In the genomic region with DNA sequence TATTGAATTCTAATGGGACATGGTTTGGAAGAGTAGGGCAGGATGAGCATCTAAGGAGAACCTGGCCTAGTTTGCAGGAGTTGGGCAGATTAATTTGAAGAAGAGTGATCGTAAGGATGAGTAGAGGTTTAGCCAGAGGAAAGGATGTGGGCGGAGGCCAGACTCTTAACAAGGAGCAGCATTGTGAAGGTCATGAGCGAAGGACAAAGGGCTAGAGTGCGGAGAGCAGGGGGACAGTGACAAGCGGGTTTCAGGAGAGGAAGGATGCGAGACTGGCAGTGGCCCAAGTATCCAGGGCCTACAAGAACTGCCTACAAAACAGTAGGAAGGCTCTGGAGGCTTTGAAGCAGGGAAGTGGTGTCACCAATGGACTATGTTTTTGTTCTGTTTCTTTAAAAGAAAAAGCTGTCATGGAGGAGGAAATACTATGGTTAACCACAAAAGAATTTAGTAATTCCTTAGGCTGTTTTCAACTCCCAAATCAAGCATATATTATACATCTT, we compare ENCODE assay signal across 9 cellular contexts. TPM values are rescaled to one million over a fixed set of nuclear protein-coding genes. Genes with fewer than 3 reads are reported as not detected.
DNase-seq lines count a peak whose midpoint lies in the region; ATAC-seq, FAIRE-seq and TF ChIP-seq lines count a peak whose summit lies in the region.
"Had no signal": no experiment of that assay in that cellular context is flagged by ENCODE, and none has a peak within 500 bp of the region (broad histone marks: within the 10 kb centered on the region; RNA-seq: fewer than 3 reads in every experiment).

No MANE protein-coding gene starts in this region.

- no peaks in the 10 kb centered on the region for H3K9me1 ChIP-seq in K562 (ENCODE audit: control insufficient read depth, insufficient read depth, low read length)

- no peak for TF ChIP-seq RAD21 in K562 (CRISPR knock-in tag; conservative IDR thresholded peaks at IDR 0.05 in 1 of 2, IDR thresholded peaks at IDR 0.05 in 1 of 2)

- H3K9me3 Mint-ChIP-seq in mesothelial cell of epicardium = no peaks in the 10 kb centered on the region
- H3K9me3 Mint-ChIP-seq in activated T-helper 2 cell treated with anti-CD3 and anti-CD28 coated beads, Interferon-gamma antibody, Interleukin-2, Interleukin-4, amounts not matched to agents 10 μg/mL and 5 μg/mL and 100 μg/mL, durations not matched to agents 14 hours and 24 hours and 36 hours = no peaks in the 10 kb centered on the region

- peaks cover 0 to 28% (median 4%) of the 10 kb centered on the region in 11 experiments; a peak in 9 of 22 replicates for H3K36me3 ChIP-seq in BLaER1 treated with 17β-estradiol and CSF1 and Interleukin-3, amounts not matched to agents 10 nM and 100 nM
- peaks cover 8% of the 10 kb centered on the region for H3K36me3 ChIP-seq in K562 (ENCODE audit: control insufficient read depth, insufficient read depth, low read length)

- no peaks in the 10 kb centered on the region for H3K27me3 ChIP-seq in BLaER1 treated with 17β-estradiol and CSF1 and Interleukin-3, amounts not matched to agents 10 nM and 100 nM
- H3K27me3 ChIP-seq in K562 (ENCODE audit: control insufficient read depth in 2 of 2, insufficient read depth in 2 of 2, low read length in 2 of 2) = no peaks in the 10 kb centered on the region

- TF ChIP-seq CTCF in K562 (IDR thresholded peaks at IDR 0.05 in 2 of 3, conservative IDR thresholded peaks at IDR 0.05 in 1 of 3; ENCODE audit: insufficient read depth in 2 of 3, low read depth in 1 of 3, low read length in 3 of 3) (no peak), mesothelial cell of epicardium (IDR thresholded peaks at IDR 0.05; ENCODE audit: unreplicated experiment) (no peak)

- H3K4me1 ChIP-seq in BLaER1 treated with 17β-estradiol and CSF1 and Interleukin-3, amounts not matched to agents 10 nM and 100 nM = peaks cover 31 to 52% (median 44%) of the 10 kb centered on the region in 10 experiments
- no peaks in the 10 kb centered on the region for H3K4me1 ChIP-seq in K562 (replicated peaks in 1 of 2; ENCODE audit: control insufficient read depth in 2 of 2, insufficient read depth in 2 of 2, low read length in 2 of 2)

- H2AFZ ChIP-seq in K562 (ENCODE audit: low read depth, low read length) = no peak overlapping the region

- CTCF ChIA-PET in K562 (lab: Yijun Ruan, JAX; ENCODE audit: low intra/inter-chr PET ratio) = no interaction called here

- BruUV-seq in K562 (replicated peaks; lab: Mats Ljungman, UMichigan) = no TSS peak

- peak overlapping the region in 8 of 11 experiments; percentile 22 to 69 (median 45); a peak in 12 of 22 replicates for H3K9ac ChIP-seq in BLaER1 treated with 17β-estradiol and CSF1 and Interleukin-3, amounts not matched to agents 10 nM and 100 nM
- no peak overlapping the region for H3K9ac ChIP-seq in K562 (ENCODE audit: insufficient read depth in 1 of 2, low read depth in 2 of 2, low read length in 2 of 2)

- H4K20me1 ChIP-seq in BLaER1 treated with 17β-estradiol and CSF1 and Interleukin-3, amounts not matched to agents 10 nM and 100 nM = no peaks in the 10 kb centered on the region; a peak in 1 of 22 replicates
- no peaks in the 10 kb centered on the region for H4K20me1 ChIP-seq in K562 (replicated peaks; ENCODE audit: control insufficient read depth, insufficient read depth, low read length)

- FAIRE-seq in K562 (lab: Jason Lieb, UNC) = no peak

- POLR2A ChIA-PET in K562 (lab: Yijun Ruan, JAX) = interaction anchor here (0.5 to 0.9 kb wide), 3 partner anchors 9 to 32 kb away, joined by 3 to 4 read pairs (median 4); no protein-coding TSS in a partner anchor

- H3K4me3 Mint-ChIP-seq in mesothelial cell of epicardium = no peak overlapping the region
- H3K4me3 Mint-ChIP-seq in activated T-helper 2 cell treated with anti-CD3 and anti-CD28 coated beads, Interferon-gamma antibody, Interleukin-2, Interleukin-4, amounts not matched to agents 10 μg/mL and 5 μg/mL and 100 μg/mL, durations not matched to agents 14 hours and 24 hours and 36 hours (ENCODE audit: low read depth) = no peak overlapping the region

- in situ Hi-C loops in K562 (cut with MboI) = no loop called here

- peak overlapping the region in 1 of 10 experiments; percentile 31; a peak in 2 of 20 replicates for H3K4me3 ChIP-seq in BLaER1 treated with 17β-estradiol and CSF1 and Interleukin-3, amounts not matched to agents 10 nM and 100 nM
- H3K4me3 ChIP-seq in K562 = no peak overlapping the region

- H3K27me3 Mint-ChIP-seq in mesothelial cell of epicardium (ENCODE audit: low read depth) = no peaks in the 10 kb centered on the region
- H3K27me3 Mint-ChIP-seq in activated T-helper 2 cell treated with anti-CD3 and anti-CD28 coated beads, Interferon-gamma antibody, Interleukin-2, Interleukin-4, amounts not matched to agents 10 μg/mL and 5 μg/mL and 100 μg/mL, durations not matched to agents 14 hours and 24 hours and 36 hours (ENCODE audit: low read depth) = no peaks in the 10 kb centered on the region

- 79% methylated on average over 6 of the region's 6 CpGs for WGBS in K562 (ENCODE audit: insufficient coverage, low coverage, missing lambda C conversion rate)

- no peak for TF ChIP-seq POLR2A in K562 (conservative IDR thresholded peaks at IDR 0.05)

- peak overlapping the region; percentile 54 to 92 (median 81) for H3K4me2 ChIP-seq in BLaER1 treated with 17β-estradiol and CSF1 and Interleukin-3, amounts not matched to agents 10 nM and 100 nM
- H3K4me2 ChIP-seq in K562 (ENCODE audit: insufficient read depth, low read length) = no peak overlapping the region

- H3K79me2 ChIP-seq in K562 (ENCODE audit: control insufficient read depth, insufficient read depth, low read length) = no peaks in the 10 kb centered on the region

- no peak; the same call in 2 of the 3 replicates for ATAC-seq in K562
- ATAC-seq in GM19452 (IDR thresholded peaks at IDR 0.05; ENCODE audit: unreplicated experiment) = no peak

- peaks cover 3% of the 10 kb centered on the region for H3K36me3 Mint-ChIP-seq in mesothelial cell of epicardium
- peaks cover 6% of the 10 kb centered on the region for H3K36me3 Mint-ChIP-seq in activated T-helper 2 cell treated with anti-CD3 and anti-CD28 coated beads, Interferon-gamma antibody, Interleukin-2, Interleukin-4, amounts not matched to agents 10 μg/mL and 5 μg/mL and 100 μg/mL, durations not matched to agents 14 hours and 24 hours and 36 hours (ENCODE audit: low read depth)

- peaks cover 14% of the 10 kb centered on the region for H3K4me1 Mint-ChIP-seq in mesothelial cell of epicardium
- peaks cover 11% of the 10 kb centered on the region for H3K4me1 Mint-ChIP-seq in activated T-helper 2 cell treated with anti-CD3 and anti-CD28 coated beads, Interferon-gamma antibody, Interleukin-2, Interleukin-4, amounts not matched to agents 10 μg/mL and 5 μg/mL and 100 μg/mL, durations not matched to agents 14 hours and 24 hours and 36 hours (ENCODE audit: low read depth)

- no peak for TF ChIP-seq EP300 in K562 (IDR thresholded peaks at IDR 0.05; ENCODE audit: low read length)

- peak overlapping the region; percentile 2 for H3K27ac Mint-ChIP-seq in mesothelial cell of epicardium
- no peak overlapping the region for H3K27ac Mint-ChIP-seq in activated T-helper 2 cell treated with anti-CD3 and anti-CD28 coated beads, Interferon-gamma antibody, Interleukin-2, Interleukin-4, amounts not matched to agents 10 μg/mL and 5 μg/mL and 100 μg/mL, durations not matched to agents 14 hours and 24 hours and 36 hours

- intact Hi-C loops in K562 (cut with micrococcal nuclease) = no loop called here
- intact Hi-C loops in activated T-helper 2 cell treated with anti-CD3 and anti-CD28 coated beads, Interferon-gamma antibody, Interleukin-2, Interleukin-4, amounts not matched to agents 10 μg/mL and 5 μg/mL and 100 μg/mL, durations not matched to agents 14 hours and 24 hours and 36 hours (cut with micrococcal nuclease) = no loop called here

- H3K27ac ChIP-seq in BLaER1 treated with 17β-estradiol and CSF1 and Interleukin-3, amounts not matched to agents 10 nM and 100 nM = peak overlapping the region in 10 of 11 experiments; percentile 55 to 84 (median 72); a peak in 21 of 22 replicates
- H3K27ac ChIP-seq in K562 (ENCODE audit: extremely low read depth, low read depth, low read length) = no peak overlapping the region

- no peaks in the 10 kb centered on the region for H3K9me3 ChIP-seq in BLaER1 treated with 17β-estradiol and CSF1 and Interleukin-3, amounts not matched to agents 10 nM and 100 nM (replicated peaks in 1 of 11)
- no peaks in the 10 kb centered on the region for H3K9me3 ChIP-seq in K562 (replicated peaks; ENCODE audit: control insufficient read depth, insufficient read depth, low read depth, low read length)

- DNase-seq in LHCN-M2 (ENCODE audit: low read depth) (peak; percentile 61), K562 (ENCODE audit: extremely low read depth in 1 of 4, low spot score in 3 of 4) (no peak), mesothelial cell of epicardium (ENCODE audit: low spot score in 2 of 2, unreplicated experiment in 2 of 2) (no peak), HuH-7.5 (ENCODE audit: low spot score) (no peak)
- no peak for DNase-seq in activated T-helper 2 cell treated with anti-CD3 and anti-CD28 coated beads, Interferon-gamma antibody, Interleukin-2, Interleukin-4, amounts not matched to agents 10 μg/mL and 5 μg/mL and 100 μg/mL, durations not matched to agents 14 hours and 24 hours and 36 hours (ENCODE audit: low spot score)
- DNase-seq in activated CD4-positive, alpha-beta T cell treated with anti-CD3 and anti-CD28 coated beads for 4 hours = no peak
- DNase-seq: NCI-H2107 had no signal

RNA-seq across cellular contexts. Expression of a gene that starts 20.1 kb away (rescaled TPM):
- total RNA-seq in LHCN-M2 (2014; rRNA removed) (37.8 and 55.9 TPM in 2 replicates), K562 (2014; rRNA removed) (8.0 and 15.7 TPM in 2 replicates), K562 (2014; rRNA removed; fragmentation: Illumina TruSeq; extraction: Trizol) (9.1 and 9.8 TPM in 2 replicates), K562 (2015; rRNA removed; fragmentation: Illumina TruSeq; extraction: Trizol) (6.6 and 7.6 TPM in 2 replicates), K562 (2021) (7.4 and 8.2 TPM in 2 replicates), mesothelial cell of epicardium (6.0 to 7.3 TPM (median 6.3 TPM) in 3 replicates)
- 19.6 TPM for polyA plus RNA-seq in LHCN-M2 (2012)
- 12.5 and 29.6 TPM in 2 replicates for total RNA-seq in K562 (2011; cell fraction: chromatin; rRNA removed; ENCODE audit: low replicate concordance)
- total RNA-seq in K562 (2011; cell fraction: nucleolus; rRNA removed) = 17.5 and 21.2 TPM in 2 replicates
- 21.6 and 24.4 TPM in 2 replicates for total RNA-seq in K562 (2011; cell fraction: nucleoplasm; rRNA removed)
- polyA plus RNA-seq in K562 (2011; rRNA removed) (29.9 and 30.0 TPM in 2 replicates), K562 (2014; fragmentation: Illumina TruSeq; extraction: Trizol) (10.0 and 11.2 TPM in 2 replicates), K562 (2014; fragmentation: Nextera tagmentation; extraction: Ambion mirVana) (1 to 10 TPM; 2.8 to 3.0 TPM), K562 (2014; rRNA removed) (13.9 and 15.2 TPM in 2 replicates)
- polyA plus RNA-seq in K562 (2011; cell fraction: cytosol; rRNA removed) = 30.8 and 50.1 TPM in 2 replicates
- polyA plus RNA-seq in K562 (2011; cell fraction: nucleus; rRNA removed) = 12.1 and 16.7 TPM in 2 replicates
- polyA plus RNA-seq in K562 (2012) = 8.3 and 13.0 TPM in 2 replicates
- 14.2 and 19.1 TPM in 2 replicates for polyA minus RNA-seq in K562 (2011; rRNA and poly(A)+ RNA removed)
- 8.8 and 13.7 TPM in 2 replicates for polyA minus RNA-seq in K562 (2011; cell fraction: cytosol; rRNA and poly(A)+ RNA removed)
- 6.9 and 10.1 TPM in 2 replicates for polyA minus RNA-seq in K562 (2011; cell fraction: nucleus; rRNA and poly(A)+ RNA removed)
- total RNA-seq in activated T-helper 2 cell treated with anti-CD3 and anti-CD28 coated beads, Interferon-gamma antibody, Interleukin-2, Interleukin-4, amounts not matched to agents 10 μg/mL and 5 μg/mL and 100 μg/mL, durations not matched to agents 14 hours and 24 hours and 36 hours = 10.0 and 10.3 TPM in 2 replicates

Comparison
In these comparisons a context has a peak if more than half of its experiments do, and no peak if none do; other contexts are left out.
1. H3K9ac ChIP-seq: peak in BLaER1 treated with 17β-estradiol and CSF1 and Interleukin-3, amounts not matched to agents 10 nM and 100 nM (8 of 11); none in K562 (0 of 2).